In genomic region chr11:130512662-130513061, GRCh38 we compare ENCODE assay signal across 19 cellular contexts.
A peak's percentile ranks its signal among the peaks of the same experiment; 100 is the strongest.
DNase-seq lines count a peak whose midpoint lies in the region; ATAC-seq and TF ChIP-seq lines count a peak whose summit lies in the region.
"Had no signal": no experiment of that assay in that cellular context is flagged by ENCODE, and none has a peak within 500 bp of the region (broad histone marks: within the 10 kb centered on the region; RNA-seq: fewer than 3 reads in every experiment).

No MANE protein-coding gene starts in this region.

- intact Hi-C loops in posterior cingulate gyrus (cut with DNase I) = no loop called here

- H3K4me1 Mint-ChIP-seq in nephron progenitor cell = peaks cover 48% of the 10 kb centered on the region
- H3K4me1 Mint-ChIP-seq: CD14-positive monocyte, IgD-negative memory B cell had no signal

- peaks cover 3% of the 10 kb centered on the region for H3K27me3 Mint-ChIP-seq in nephron progenitor cell (ENCODE audit: low read depth, poor library complexity)

- no peak for ATAC-seq in GM21447 (IDR thresholded peaks at IDR 0.05; ENCODE audit: unreplicated experiment)
- ATAC-seq: HCT116 had no signal

- peaks cover 8% of the 10 kb centered on the region for H3K36me3 Mint-ChIP-seq in nephron progenitor cell (ENCODE audit: low read depth)
- H3K36me3 Mint-ChIP-seq: CD14-positive monocyte, IgD-negative memory B cell had no signal

- no peak for TF ChIP-seq CTCF in nephron progenitor cell (IDR thresholded peaks at IDR 0.05)

- DNase-seq in DMS 273 (lab: John Stamatoyannopoulos, UW; ENCODE audit: unreplicated experiment) = peak; percentile 41
- no peak for DNase-seq in DMS 273 treated with DMSO at 0.1 percent for 48 hours (lab: John Stamatoyannopoulos, UW)
- DNase-seq in D341Med (ENCODE audit: low spot score) = peak; percentile 4
- DNase-seq in epithelial cell of prostate (ENCODE audit: low read depth, low spot score) = no peak
- no peak for DNase-seq in nephron progenitor cell
- DNase-seq in NCI-H1694 (lab: John Stamatoyannopoulos, UW) = no peak
- DNase-seq in posterior cingulate gyrus = no peak
- DNase-seq: AML-193, GDM1, Karpas-422, NCI-H1417 treated with DMSO at 0.1 percent for 48 hours, SIG-M5 had no signal

- peak overlapping the region; percentile 52 for H3K27ac Mint-ChIP-seq in nephron progenitor cell
- H3K27ac Mint-ChIP-seq: CD14-positive monocyte, IgD-negative memory B cell had no signal

- peak overlapping the region; percentile 48 for H3K27ac ChIP-seq in epithelial cell of prostate
- H3K27ac ChIP-seq: 22Rv1, GM23248, HL-60 had no signal

- peaks cover 13% of the 10 kb centered on the region for H3K9me3 Mint-ChIP-seq in nephron progenitor cell

- no peak overlapping the region for H3K4me3 Mint-ChIP-seq in nephron progenitor cell
- H3K4me3 Mint-ChIP-seq: CD14-positive monocyte, IgD-negative memory B cell had no signal

Comparison
In these comparisons a context has a peak if more than half of its experiments do, and no peak if none do; other contexts are left out.
1. DNase-seq: peak in DMS 273 (single experiment) and D341Med (single experiment); none in DMS 273 treated with DMSO at 0.1 percent for 48 hours (single experiment), epithelial cell of prostate (single experiment), nephron progenitor cell (single experiment), NCI-H1694 (single experiment) and posterior cingulate gyrus (0 of 10).